ENCODE assay signal across 21 cellular contexts in genomic region chr22:32606181-32606580, GRCh38.
DNase-seq lines count a peak whose midpoint lies in the region; ATAC-seq lines count a peak whose summit lies in the region.
"Had no signal": no experiment of that assay in that cellular context is flagged by ENCODE, and none has a peak within 500 bp of the region (broad histone marks: within the 10 kb centered on the region; RNA-seq: fewer than 3 reads in every experiment).

No MANE protein-coding gene starts in this region.

- no peaks in the 10 kb centered on the region for H3K27me3 Mint-ChIP-seq in activated naive CD4-positive, alpha-beta T cell treated with anti-CD3 and anti-CD28 coated beads for 36 hours (ENCODE audit: low read depth)

- intact Hi-C loops in activated naive CD4-positive, alpha-beta T cell treated with anti-CD3 and anti-CD28 coated beads for 36 hours (cut with micrococcal nuclease) = no loop called here
- intact Hi-C loops in head of caudate nucleus (cut with DNase I) = no loop called here

- H3K4me3 Mint-ChIP-seq in activated naive CD4-positive, alpha-beta T cell treated with anti-CD3 and anti-CD28 coated beads for 36 hours = no peak overlapping the region
- H3K4me3 Mint-ChIP-seq: B cell had no signal

- peak; percentile 6 for DNase-seq in activated naive CD4-positive, alpha-beta T cell treated with anti-CD3 and anti-CD28 coated beads for 36 hours
- no peak for DNase-seq in activated naive CD4-positive, alpha-beta T cell (lab: John Stamatoyannopoulos, UW)
- peak; percentile 77 for DNase-seq in NCI-H226
- peak in 31 of 42 donors; percentile 9 to 83 (median 44) for DNase-seq in head of caudate nucleus
- DNase-seq in stimulated activated CD8-positive, alpha-beta memory T cell treated with anti-CD3 and anti-CD28 coated beads, Interleukin-4, amount 100 ng/mL, for 48 hours = peak; percentile 25
- no peak for DNase-seq in NCI-H1092 treated with DMSO at 0.1 percent for 48 hours (lab: John Stamatoyannopoulos, UW)
- no peak for DNase-seq in hippocampal formation (lab: John Stamatoyannopoulos, UW)
- DNase-seq: activated CD8-positive, alpha-beta memory T cell treated with anti-CD3 and anti-CD28 coated beads, Interleukin-2, amount 50 U/mL, for 48 hours; amygdala; colonic mucosa; effector memory CD4-positive, alpha-beta T cell; Karpas-422; NCI-H1092; NCI-H187 treated with DMSO at 0.1 percent for 48 hours; pancreas; right cardiac atrium; upper lobe of left lung had no signal

- no peak for ATAC-seq in HG03045 (IDR thresholded peaks at IDR 0.05; ENCODE audit: unreplicated experiment)
- ATAC-seq: left lobe of liver; naive thymus-derived CD4-positive, alpha-beta T cell; pancreas; right cardiac atrium had no signal

- CTCF ChIA-PET in activated naive CD4-positive, alpha-beta T cell treated with anti-CD3 and anti-CD28 coated beads for 36 hours (lab: Charles Lee) = no interaction called here

- H3K9me3 Mint-ChIP-seq in activated naive CD4-positive, alpha-beta T cell treated with anti-CD3 and anti-CD28 coated beads for 36 hours = no peaks in the 10 kb centered on the region
- H3K9me3 Mint-ChIP-seq: naive thymus-derived CD4-positive, alpha-beta T cell had no signal

- H3K4me1 Mint-ChIP-seq in activated naive CD4-positive, alpha-beta T cell treated with anti-CD3 and anti-CD28 coated beads for 36 hours (ENCODE audit: low read depth) = peaks cover 5% of the 10 kb centered on the region
- H3K4me1 Mint-ChIP-seq: B cell had no signal

- H3K27ac Mint-ChIP-seq in activated naive CD4-positive, alpha-beta T cell treated with anti-CD3 and anti-CD28 coated beads for 36 hours = no peak overlapping the region
- H3K27ac Mint-ChIP-seq: B cell had no signal

- H3K36me3 Mint-ChIP-seq in activated naive CD4-positive, alpha-beta T cell treated with anti-CD3 and anti-CD28 coated beads for 36 hours (ENCODE audit: low read depth) = no peaks in the 10 kb centered on the region
- H3K36me3 Mint-ChIP-seq: naive thymus-derived CD4-positive, alpha-beta T cell had no signal

Comparison
In these comparisons a context has a peak if more than half of its experiments do, and no peak if none do; other contexts are left out.
1. DNase-seq: peak in activated naive CD4-positive, alpha-beta T cell treated with anti-CD3 and anti-CD28 coated beads for 36 hours (single experiment), NCI-H226 (single experiment), head of caudate nucleus (31 of 42) and stimulated activated CD8-positive, alpha-beta memory T cell treated with anti-CD3 and anti-CD28 coated beads, Interleukin-4, amount 100 ng/mL, for 48 hours (single experiment); none in activated naive CD4-positive, alpha-beta T cell (0 of 4), NCI-H1092 treated with DMSO at 0.1 percent for 48 hours (single experiment) and hippocampal formation (0 of 2).